Comparison of ENCODE assay signal across 18 cellular contexts in the genomic region with DNA sequence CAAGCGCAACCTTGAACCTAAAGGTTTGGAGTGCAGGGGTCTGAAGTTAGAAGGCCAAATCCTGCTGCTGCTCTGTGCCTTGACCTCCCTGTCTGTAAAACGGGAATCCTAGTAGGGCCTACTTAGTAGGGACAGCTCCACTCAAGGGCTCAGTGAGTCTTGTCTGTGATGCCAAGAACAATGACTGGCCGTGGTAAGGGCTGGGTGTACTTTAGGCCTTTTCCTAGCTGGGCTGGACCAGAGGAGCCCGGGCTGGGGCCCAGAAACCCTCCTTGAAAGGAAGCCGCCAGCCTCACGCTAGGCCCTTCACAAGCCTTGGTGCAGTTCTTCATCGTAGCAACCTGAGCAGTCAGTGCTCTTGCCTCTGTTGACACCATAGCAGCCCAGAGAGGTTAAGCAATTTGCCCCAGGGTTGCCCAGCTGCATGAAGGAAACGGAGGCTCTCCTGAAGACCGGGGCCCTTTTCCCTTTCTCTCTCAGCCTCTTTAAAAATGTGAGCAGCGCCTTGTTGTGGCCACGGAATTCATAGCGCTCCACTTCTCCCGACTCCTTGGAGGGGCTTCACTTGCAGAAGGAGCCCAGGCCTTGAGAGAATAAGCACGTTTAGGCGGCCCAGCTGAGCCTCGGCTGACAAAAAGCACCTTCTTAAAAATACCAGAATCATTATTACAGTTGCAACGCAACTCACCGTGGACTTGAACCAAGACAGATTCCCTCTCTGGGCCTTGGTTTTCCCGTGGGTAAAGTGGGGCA. TPM values are rescaled to one million over a fixed set of nuclear protein-coding genes. Genes with fewer than 3 reads are reported as not detected.
DNase-seq lines count a peak whose midpoint lies in the region; ATAC-seq, FAIRE-seq and TF ChIP-seq lines count a peak whose summit lies in the region.
"Had no signal": no experiment of that assay in that cellular context is flagged by ENCODE, and none has a peak within 500 bp of the region (broad histone marks: within the 10 kb centered on the region; RNA-seq: fewer than 3 reads in every experiment).

No MANE protein-coding gene starts in this region.

- 87% methylated on average over 19 of the region's 19 CpGs for WGBS in right cardiac atrium
- 36% methylated on average over 18 of the region's 19 CpGs for WGBS in HepG2 (ENCODE audit: low lambda C conversion rate)

- no peak for FAIRE-seq in HepG2 (lab: Jason Lieb, UNC)
- FAIRE-seq: A204.1, H54 had no signal

- H3K9me3 Mint-ChIP-seq in progenitor cell of endocrine pancreas (ENCODE audit: low read depth) (no peaks in the 10 kb centered on the region), endothelial cell (ENCODE audit: unreplicated experiment) (no peaks in the 10 kb centered on the region)
- H3K9me3 Mint-ChIP-seq: CD8-positive, alpha-beta T cell had no signal

- peaks cover 19% of the 10 kb centered on the region for H3K27me3 Mint-ChIP-seq in progenitor cell of endocrine pancreas
- peaks cover 17% of the 10 kb centered on the region for H3K27me3 Mint-ChIP-seq in endothelial cell (ENCODE audit: unreplicated experiment)

- no peak for TF ChIP-seq POLR2A in HepG2 (IDR thresholded peaks at IDR 0.05; ENCODE audit: insufficient read depth in 1 of 2, low read depth in 2 of 2, low read length in 2 of 2)

- intact Hi-C loops in right cardiac atrium (cut with DNase I) (loop anchor here in 2 of 4 donors (10.0 kb wide), 2 partner anchors 202 to 502 kb away; no protein-coding TSS in a partner anchor), Right ventricle myocardium superior (cut with DNase I) (no loop called here), HepG2 (cut with micrococcal nuclease; ENCODE audit: unreplicated experiment) (loop anchor here (5.0 kb wide), 2 partner anchors 70 to 935 kb away; partner anchors contain the start of gene SLC38A8), posterior vena cava (cut with DNase I) (loop anchor here in 1 of 2 donors (5.0 kb wide), 1 partner anchor 210 kb away; no protein-coding TSS in a partner anchor)

- H3K36me3 Mint-ChIP-seq in progenitor cell of endocrine pancreas (ENCODE audit: insufficient read depth), result no peaks in the 10 kb centered on the region
- peaks cover 5% of the 10 kb centered on the region for H3K36me3 Mint-ChIP-seq in endothelial cell (ENCODE audit: low read depth, unreplicated experiment)
- H3K36me3 Mint-ChIP-seq: CD8-positive, alpha-beta T cell had no signal

- no TSS peak for BruUV-seq in HepG2 (replicated peaks; lab: Mats Ljungman, UMichigan)

- H3K4me1 ChIP-seq in right cardiac atrium (ENCODE audit: control insufficient read depth, insufficient read depth, low read length) (no peaks in the 10 kb centered on the region), HEK293 (ENCODE audit: control insufficient read depth, insufficient read depth, low read length) (no peaks in the 10 kb centered on the region), HepG2 (ENCODE audit: insufficient read depth, low read length) (peaks cover 17% of the 10 kb centered on the region)
- H3K4me1 ChIP-seq: BE2C, Caco-2 had no signal

- no peak overlapping the region for H2AFZ ChIP-seq in HepG2 (ENCODE audit: low read length)
- H2AFZ ChIP-seq: GM23248 had no signal

- H3K4me1 Mint-ChIP-seq in progenitor cell of endocrine pancreas (ENCODE audit: low read depth) (no peaks in the 10 kb centered on the region), endothelial cell (ENCODE audit: unreplicated experiment) (peaks cover 3% of the 10 kb centered on the region)

- H3K4me3 Mint-ChIP-seq in progenitor cell of endocrine pancreas (ENCODE audit: low read depth) (no peak overlapping the region), endothelial cell (ENCODE audit: unreplicated experiment) (no peak overlapping the region)
- H3K4me3 Mint-ChIP-seq: CD8-positive, alpha-beta T cell had no signal

- TF ChIP-seq RAD21 in HepG2 (CRISPR knock-in tag; IDR thresholded peaks at IDR 0.05), result no peak

- CTCF ChIA-PET in HEK293 (lab: Yijun Ruan, JAX) (interaction anchor here (0.6 to 5.3 kb wide), 2 partner anchors 92 to 101 kb away, joined by 3 to 46 read pairs; no protein-coding TSS in a partner anchor), HepG2 (lab: Yijun Ruan, JAX; ENCODE audit: low intra/inter-chr PET ratio, low total read pairs) (no interaction called here)

- ATAC-seq in right cardiac atrium, result no peak
- ATAC-seq in Right ventricle myocardium superior (ENCODE audit: poor library complexity), result no peak
- no peak for ATAC-seq in HepG2
- ATAC-seq: CD8-positive, alpha-beta T cell had no signal

- POLR2A ChIA-PET in HEK293 (lab: Yijun Ruan, JAX), result no interaction called here
- POLR2A ChIA-PET in HepG2 (lab: Yijun Ruan, JAX), result no interaction called here

- H3K27me3 ChIP-seq in right cardiac atrium (ENCODE audit: control insufficient read depth, insufficient read depth) (no peaks in the 10 kb centered on the region), HepG2 (ENCODE audit: control insufficient read depth in 1 of 2, insufficient read depth in 2 of 2, low read length in 2 of 2) (peaks cover 5 to 53% of the 10 kb centered on the region in 2 experiments; a peak in 4 of 5 replicates)

- TF ChIP-seq EP300 in HepG2 (IDR thresholded peaks at IDR 0.05; ENCODE audit: low read depth in 2 of 2, low read length in 2 of 2) (no peak), HepG2 (CRISPR knock-in tag; IDR thresholded peaks at IDR 0.05; ENCODE audit: borderline replicate concordance) (no peak)

- H3K27ac Mint-ChIP-seq in progenitor cell of endocrine pancreas (no peak overlapping the region), endothelial cell (ENCODE audit: unreplicated experiment) (no peak overlapping the region)
- H3K27ac Mint-ChIP-seq: CD8-positive, alpha-beta T cell had no signal

- H3K4me3 ChIP-seq in right cardiac atrium (ENCODE audit: low read length), result no peak overlapping the region
- no peak overlapping the region for H3K4me3 ChIP-seq in HEK293 (ENCODE audit: low read depth, low read length)
- H3K4me3 ChIP-seq in HepG2 (replicated peaks in 1 of 3; ENCODE audit: insufficient read depth in 1 of 3, low read depth in 2 of 3, low read length in 3 of 3), result no peak overlapping the region
- H3K4me3 ChIP-seq: GM23248 had no signal

- H3K36me3 ChIP-seq in HEK293 (ENCODE audit: control insufficient read depth in 2 of 2, insufficient read depth in 1 of 2, low read length in 2 of 2), result no peaks in the 10 kb centered on the region
- H3K36me3 ChIP-seq in HepG2 (replicated peaks in 1 of 2; ENCODE audit: control insufficient read depth in 1 of 2, insufficient read depth in 2 of 2, low read length in 2 of 2), result no peaks in the 10 kb centered on the region
- H3K36me3 ChIP-seq: BE2C had no signal

- in situ Hi-C loops in HepG2 (cut with HindIII; ENCODE audit: extremely low pct_ligation_motif_present, low pct_unique_long_range_greater_than_20kb), result loop anchor here (25.0 kb wide), 1 partner anchor 215 kb away; the partner anchor contains the start of genes ADAD2 and TAF1C

- TF ChIP-seq CTCF in HEK293 (tag by site-specific recombination; IDR thresholded peaks at IDR 0.05), result no peak
- no peak for TF ChIP-seq CTCF in HepG2 (CRISPR knock-in tag; IDR thresholded peaks at IDR 0.05)
- TF ChIP-seq CTCF in progenitor cell of endocrine pancreas (IDR thresholded peaks at IDR 0.05; ENCODE audit: unreplicated experiment), result no peak
- TF ChIP-seq CTCF in endothelial cell (IDR thresholded peaks at IDR 0.05; ENCODE audit: unreplicated experiment), result no peak

- H3K79me2 ChIP-seq in HepG2 (ENCODE audit: insufficient read depth, low read length), result no peaks in the 10 kb centered on the region

- no peak overlapping the region for H3K27ac ChIP-seq in right cardiac atrium (ENCODE audit: low read length)
- H3K27ac ChIP-seq in HEK293 (ENCODE audit: extremely low read depth, low read depth, low read length), result no peak overlapping the region
- no peak overlapping the region for H3K27ac ChIP-seq in HepG2 (ENCODE audit: extremely low read length, insufficient read depth, low read length)
- H3K27ac ChIP-seq: C4-2B, GM23248 had no signal

- H4K20me1 ChIP-seq in HepG2 (ENCODE audit: insufficient read depth, low read length), result peaks cover 3% of the 10 kb centered on the region; the same call in 1 of the 2 replicates

- H3K9me3 ChIP-seq in right cardiac atrium (ENCODE audit: control insufficient read depth, low read length) (no peaks in the 10 kb centered on the region), HEK293 (ENCODE audit: control insufficient read depth, insufficient read depth, low read depth, low read length) (no peaks in the 10 kb centered on the region), HepG2 (ENCODE audit: low read length) (no peaks in the 10 kb centered on the region)
- H3K9me3 ChIP-seq: BE2C had no signal

- DNase-seq in right cardiac atrium (peak in 2 of 3 donors; percentile 3 to 22), Right ventricle myocardium superior (no peak), HepG2 (ENCODE audit: low spot score) (no peak), posterior vena cava (ENCODE audit: low spot score) (peak; percentile 31), COLO668 (lab: John Stamatoyannopoulos, UW; ENCODE audit: unreplicated experiment) (no peak), progenitor cell of endocrine pancreas (ENCODE audit: low spot score, unreplicated experiment) (no peak), endothelial cell (ENCODE audit: low spot score) (no peak)
- DNase-seq: BE2C; Caco-2; CD8-positive, alpha-beta T cell; DND-41; GF-D8; GM23248 had no signal

- no peak overlapping the region for H3K9ac ChIP-seq in HepG2 (ENCODE audit: insufficient read depth, low read depth, low read length)
- H3K9ac ChIP-seq: GM23248 had no signal

- no peak overlapping the region for H3K4me2 ChIP-seq in HepG2 (ENCODE audit: low read depth, low read length)

RNA-seq across cellular contexts. Expression of gene NECAB2, which starts 4.4 kb away (rescaled TPM):
- total RNA-seq in right cardiac atrium (1 to 10 TPM in 2 of 4 donors, under 1 TPM in 2; 0.28 to 1.8 (median 1.4) TPM), Right ventricle myocardium superior (0.46 TPM), HepG2 (2016; rRNA removed; fragmentation: Illumina TruSeq; extraction: Trizol) (0.49 TPM in 1 of 2 replicates, not detected in the other), posterior vena cava (1 to 10 TPM in 1 of 2 donors, under 1 TPM in 1; 0.71 to 3.0 TPM), progenitor cell of endocrine pancreas (4.4 and 4.6 TPM in 2 replicates), endothelial cell (ENCODE audit: unreplicated experiment) (1.2 TPM)
- polyA plus RNA-seq in right cardiac atrium (1.7 TPM), HepG2 (2011; rRNA removed) (0.21 TPM in 1 of 2 replicates, not detected in the other)
- total RNA-seq in HepG2 (2016; cell fraction: cytosol; rRNA removed; fragmentation: Illumina TruSeq; extraction: Trizol; ENCODE audit: low read depth), result not detected in 2 replicates
- total RNA-seq in HepG2 (2016; cell fraction: insoluble cytoplasmic fraction; rRNA removed; fragmentation: Illumina TruSeq; extraction: Trizol), result not detected in 2 replicates
- not detected in 2 replicates for total RNA-seq in HepG2 (2016; cell fraction: membrane; rRNA removed; fragmentation: Illumina TruSeq; extraction: Trizol)
- not detected in 2 replicates for total RNA-seq in HepG2 (2016; cell fraction: nucleus; rRNA removed; fragmentation: Illumina TruSeq; extraction: Trizol)
- polyA plus RNA-seq in HepG2 (2011; cell fraction: cytosol; rRNA removed), result 0.05 TPM in 1 of 2 replicates, not detected in the other
- 0.77 and 1.2 TPM in 2 replicates for polyA plus RNA-seq in HepG2 (2011; cell fraction: nucleus; rRNA removed)
- not detected in 2 replicates for polyA plus RNA-seq in HepG2 (2012)
- not detected in 2 replicates for polyA plus RNA-seq in HepG2 (2016; cell fraction: cytosol; fragmentation: Illumina TruSeq; extraction: Trizol; ENCODE audit: low read depth)
- not detected in 2 replicates for polyA plus RNA-seq in HepG2 (2016; cell fraction: insoluble cytoplasmic fraction; fragmentation: Illumina TruSeq; extraction: Trizol; ENCODE audit: low read depth)
- not detected in 2 replicates for polyA plus RNA-seq in HepG2 (2016; cell fraction: membrane; fragmentation: Illumina TruSeq; extraction: Trizol; ENCODE audit: low read depth)
- polyA plus RNA-seq in HepG2 (2016; cell fraction: nucleus; fragmentation: Illumina TruSeq; extraction: Trizol; ENCODE audit: insufficient read depth, low read depth), result not detected in 2 replicates
- 0.21 TPM in 1 of 2 replicates, not detected in the other for polyA minus RNA-seq in HepG2 (2011; rRNA and poly(A)+ RNA removed; ENCODE audit: low replicate concordance)
- not detected in 2 replicates for polyA minus RNA-seq in HepG2 (2011; cell fraction: cytosol; rRNA and poly(A)+ RNA removed)
- 0.62 TPM in 1 of 2 replicates, not detected in the other for polyA minus RNA-seq in HepG2 (2011; cell fraction: nucleus; rRNA and poly(A)+ RNA removed)
- total RNA-seq: CD8-positive, alpha-beta T cell; GM23248; HT-29 had no signal

RNA-seq across cellular contexts. Expression of gene OSGIN1, which starts 19.4 kb away (rescaled TPM):
- total RNA-seq in right cardiac atrium (1 to 10 TPM; 2.4 to 6.8 (median 3.8) TPM), Right ventricle myocardium superior (7.2 TPM), HepG2 (2016; rRNA removed; fragmentation: Illumina TruSeq; extraction: Trizol) (18.1 and 27.1 TPM in 2 replicates), posterior vena cava (1 to 10 TPM; 6.2 to 6.8 TPM), progenitor cell of endocrine pancreas (2.3 and 2.7 TPM in 2 replicates), endothelial cell (ENCODE audit: unreplicated experiment) (0.31 TPM)
- polyA plus RNA-seq in right cardiac atrium (3.6 TPM), HepG2 (2011; rRNA removed) (20.5 and 26.5 TPM in 2 replicates)
- total RNA-seq in HepG2 (2016; cell fraction: cytosol; rRNA removed; fragmentation: Illumina TruSeq; extraction: Trizol; ENCODE audit: low read depth), result 11.4 and 11.5 TPM in 2 replicates
- 18.2 and 24.7 TPM in 2 replicates for total RNA-seq in HepG2 (2016; cell fraction: insoluble cytoplasmic fraction; rRNA removed; fragmentation: Illumina TruSeq; extraction: Trizol)
- 21.9 and 22.1 TPM in 2 replicates for total RNA-seq in HepG2 (2016; cell fraction: membrane; rRNA removed; fragmentation: Illumina TruSeq; extraction: Trizol)
- 32.7 and 36.4 TPM in 2 replicates for total RNA-seq in HepG2 (2016; cell fraction: nucleus; rRNA removed; fragmentation: Illumina TruSeq; extraction: Trizol)
- polyA plus RNA-seq in HepG2 (2011; cell fraction: cytosol; rRNA removed), result 14.6 and 23.2 TPM in 2 replicates
- 50.0 and 59.1 TPM in 2 replicates for polyA plus RNA-seq in HepG2 (2011; cell fraction: nucleus; rRNA removed)
- 20.8 and 24.1 TPM in 2 replicates for polyA plus RNA-seq in HepG2 (2012)
- polyA plus RNA-seq in HepG2 (2016; cell fraction: cytosol; fragmentation: Illumina TruSeq; extraction: Trizol; ENCODE audit: low read depth), result 5.0 and 5.2 TPM in 2 replicates
- polyA plus RNA-seq in HepG2 (2016; cell fraction: insoluble cytoplasmic fraction; fragmentation: Illumina TruSeq; extraction: Trizol; ENCODE audit: low read depth), result 24.2 and 30.6 TPM in 2 replicates
- polyA plus RNA-seq in HepG2 (2016; cell fraction: membrane; fragmentation: Illumina TruSeq; extraction: Trizol; ENCODE audit: low read depth), result 6.9 and 8.0 TPM in 2 replicates
- 47.7 and 49.4 TPM in 2 replicates for polyA plus RNA-seq in HepG2 (2016; cell fraction: nucleus; fragmentation: Illumina TruSeq; extraction: Trizol; ENCODE audit: insufficient read depth, low read depth)
- 5.0 and 29.3 TPM in 2 replicates for polyA minus RNA-seq in HepG2 (2011; rRNA and poly(A)+ RNA removed; ENCODE audit: low replicate concordance)
- 11.4 and 16.2 TPM in 2 replicates for polyA minus RNA-seq in HepG2 (2011; cell fraction: cytosol; rRNA and poly(A)+ RNA removed)
- 49.3 and 51.1 TPM in 2 replicates for polyA minus RNA-seq in HepG2 (2011; cell fraction: nucleus; rRNA and poly(A)+ RNA removed)

Comparison
In these comparisons a context has a peak if more than half of its experiments do, and no peak if none do; other contexts are left out.
1. DNase-seq: peak in right cardiac atrium (2 of 3) and posterior vena cava (single experiment); none in Right ventricle myocardium superior (single experiment), HepG2 (single experiment), COLO668 (single experiment), progenitor cell of endocrine pancreas (single experiment) and endothelial cell (single experiment).